In the genomic region with DNA sequence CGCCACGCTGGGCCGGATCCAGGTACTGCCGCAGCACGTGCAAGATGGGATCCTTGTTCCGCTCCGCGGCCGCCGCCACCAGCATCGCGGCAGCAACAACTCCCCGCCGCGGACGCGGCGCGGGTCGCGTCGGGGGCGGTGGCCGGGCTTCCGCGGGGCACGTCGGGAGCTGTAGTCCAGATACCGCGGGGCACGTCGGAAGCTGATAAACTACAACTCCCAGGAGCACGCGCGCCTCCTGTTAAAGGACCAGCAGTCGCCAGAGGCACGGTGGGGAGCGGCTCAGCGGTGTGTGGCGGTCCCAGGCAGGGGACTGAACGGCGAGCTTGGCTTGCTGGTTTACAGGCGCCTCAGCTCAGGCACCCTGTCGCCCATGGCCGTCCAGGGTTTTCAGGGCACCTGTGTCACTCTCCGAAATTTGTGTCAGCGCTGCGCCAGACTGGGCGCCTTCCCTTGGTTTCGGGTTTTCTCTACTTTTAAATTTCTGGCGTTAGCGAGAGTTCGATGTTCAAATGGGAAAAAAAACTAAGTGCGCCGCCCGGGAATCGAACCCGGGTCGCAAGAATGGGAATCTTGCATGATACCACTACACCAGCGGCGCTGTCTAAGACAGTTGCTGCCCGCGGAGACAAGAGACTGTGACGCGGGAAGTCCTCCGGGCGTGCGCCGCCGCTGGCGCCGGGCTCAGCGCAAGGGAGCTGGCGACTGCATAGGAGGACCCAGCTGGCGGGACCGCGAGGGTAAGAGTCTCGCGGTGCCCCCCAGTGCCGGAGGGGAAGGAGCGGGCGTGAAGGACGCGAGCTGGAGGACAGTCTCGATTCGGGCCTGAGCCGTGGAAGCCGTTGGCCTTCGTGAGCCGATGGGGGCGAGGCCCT, we compare ENCODE assay signal across 8 cellular contexts. TPM values are rescaled to one million over a fixed set of nuclear protein-coding genes. Genes with fewer than 3 reads are reported as not detected.
DNase-seq lines count a peak whose midpoint lies in the region; ATAC-seq and TF ChIP-seq lines count a peak whose summit lies in the region.

A gene (minus strand): TSS at position 100 of the 875 bp plus-strand sequence. CDS start 15 bp downstream, at position 85.

- peak; percentile 84 for DNase-seq in DMS153 treated with DMSO at 0.1 percent for 48 hours (lab: John Stamatoyannopoulos, UW; ENCODE audit: unreplicated experiment)
- DNase-seq in OCI-M2 (lab: John Stamatoyannopoulos, UW; ENCODE audit: unreplicated experiment): peak; percentile 67
- peak; percentile 90 for DNase-seq in activated T-cell treated with anti-CD3 and anti-CD28 coated beads for 4 hours
- peak; percentile 68 for DNase-seq in epithelial cell of prostate (ENCODE audit: low read depth, low spot score)
- DNase-seq in mucosa of gallbladder (ENCODE audit: low spot score): peak; percentile 96
- DNase-seq in stimulated activated CD8-positive, alpha-beta memory T cell treated with anti-CD3 and anti-CD28 coated beads, Interleukin-4, amount 100 ng/mL, for 24 hours (ENCODE audit: low read depth): peak; percentile 87

- TF ChIP-seq RAD21 in Ishikawa (IDR thresholded peaks at IDR 0.05; ENCODE audit: low read depth): 0 out of 2 replicates have a peak, but pooled peaks have one; percentile 10

- no peak for TF ChIP-seq EP300 in Ishikawa (IDR thresholded peaks at IDR 0.05; ENCODE audit: borderline replicate concordance)

- ATAC-seq in GM21576 (IDR thresholded peaks at IDR 0.05; ENCODE audit: unreplicated experiment): peak; percentile 63

- peak within 1 kb of the TSS; percentile 78 for H3K27ac ChIP-seq in epithelial cell of prostate

TF ChIP-seq in Ishikawa, 13 proteins besides CTCF, POLR2A, EP300 and RAD21:
- no peak for TF ChIP-seq NFIC (IDR thresholded peaks at IDR 0.05)
- peak; percentile 39; the same call in 1 of the 2 replicates for TF ChIP-seq CREB1 (IDR thresholded peaks at IDR 0.05; ENCODE audit: low read depth)
- TF ChIP-seq YY1 (IDR thresholded peaks at IDR 0.05; ENCODE audit: low read depth): peak; percentile 57; the same call in 1 of the 2 replicates
- TF ChIP-seq FOXM1 (IDR thresholded peaks at IDR 0.05; ENCODE audit: borderline replicate concordance, low read depth): no peak
- 0 out of 2 replicates have a peak, but pooled peaks have one; percentile 10 for TF ChIP-seq ZBTB7A (IDR thresholded peaks at IDR 0.05; ENCODE audit: low read depth)
- TF ChIP-seq CEBPB (IDR thresholded peaks at IDR 0.05): 0 out of 2 replicates have a peak, but pooled peaks have one; percentile 10
- TF ChIP-seq, protein P1, sequence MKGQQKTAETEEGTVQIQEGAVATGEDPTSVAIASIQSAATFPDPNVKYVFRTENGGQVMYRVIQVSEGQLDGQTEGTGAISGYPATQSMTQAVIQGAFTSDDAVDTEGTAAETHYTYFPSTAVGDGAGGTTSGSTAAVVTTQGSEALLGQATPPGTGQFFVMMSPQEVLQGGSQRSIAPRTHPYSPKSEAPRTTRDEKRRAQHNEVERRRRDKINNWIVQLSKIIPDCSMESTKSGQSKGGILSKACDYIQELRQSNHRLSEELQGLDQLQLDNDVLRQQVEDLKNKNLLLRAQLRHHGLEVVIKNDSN (IDR thresholded peaks at IDR 0.05): peak; percentile 55
- peak; percentile 13; the same call in 1 of the 2 replicates for TF ChIP-seq TAF1 (IDR thresholded peaks at IDR 0.05; ENCODE audit: low read depth)
- TF ChIP-seq TCF12 (IDR thresholded peaks at IDR 0.05; ENCODE audit: low read depth): no peak; the same call in none of the 2 replicates
- TF ChIP-seq, protein P2, sequence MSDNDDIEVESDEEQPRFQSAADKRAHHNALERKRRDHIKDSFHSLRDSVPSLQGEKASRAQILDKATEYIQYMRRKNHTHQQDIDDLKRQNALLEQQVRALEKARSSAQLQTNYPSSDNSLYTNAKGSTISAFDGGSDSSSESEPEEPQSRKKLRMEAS (IDR thresholded peaks at IDR 0.05): peak; percentile 95
- peak; percentile 36; the same call in 1 of the 2 replicates for TF ChIP-seq EGR1 (IDR thresholded peaks at IDR 0.05)
- TF ChIP-seq TEAD4 (IDR thresholded peaks at IDR 0.05): peak; percentile 94
- TF ChIP-seq, protein P3, sequence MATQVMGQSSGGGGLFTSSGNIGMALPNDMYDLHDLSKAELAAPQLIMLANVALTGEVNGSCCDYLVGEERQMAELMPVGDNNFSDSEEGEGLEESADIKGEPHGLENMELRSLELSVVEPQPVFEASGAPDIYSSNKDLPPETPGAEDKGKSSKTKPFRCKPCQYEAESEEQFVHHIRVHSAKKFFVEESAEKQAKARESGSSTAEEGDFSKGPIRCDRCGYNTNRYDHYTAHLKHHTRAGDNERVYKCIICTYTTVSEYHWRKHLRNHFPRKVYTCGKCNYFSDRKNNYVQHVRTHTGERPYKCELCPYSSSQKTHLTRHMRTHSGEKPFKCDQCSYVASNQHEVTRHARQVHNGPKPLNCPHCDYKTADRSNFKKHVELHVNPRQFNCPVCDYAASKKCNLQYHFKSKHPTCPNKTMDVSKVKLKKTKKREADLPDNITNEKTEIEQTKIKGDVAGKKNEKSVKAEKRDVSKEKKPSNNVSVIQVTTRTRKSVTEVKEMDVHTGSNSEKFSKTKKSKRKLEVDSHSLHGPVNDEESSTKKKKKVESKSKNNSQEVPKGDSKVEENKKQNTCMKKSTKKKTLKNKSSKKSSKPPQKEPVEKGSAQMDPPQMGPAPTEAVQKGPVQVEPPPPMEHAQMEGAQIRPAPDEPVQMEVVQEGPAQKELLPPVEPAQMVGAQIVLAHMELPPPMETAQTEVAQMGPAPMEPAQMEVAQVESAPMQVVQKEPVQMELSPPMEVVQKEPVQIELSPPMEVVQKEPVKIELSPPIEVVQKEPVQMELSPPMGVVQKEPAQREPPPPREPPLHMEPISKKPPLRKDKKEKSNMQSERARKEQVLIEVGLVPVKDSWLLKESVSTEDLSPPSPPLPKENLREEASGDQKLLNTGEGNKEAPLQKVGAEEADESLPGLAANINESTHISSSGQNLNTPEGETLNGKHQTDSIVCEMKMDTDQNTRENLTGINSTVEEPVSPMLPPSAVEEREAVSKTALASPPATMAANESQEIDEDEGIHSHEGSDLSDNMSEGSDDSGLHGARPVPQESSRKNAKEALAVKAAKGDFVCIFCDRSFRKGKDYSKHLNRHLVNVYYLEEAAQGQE (IDR thresholded peaks at IDR 0.05; ENCODE audit: low read depth): no peak
TF ChIP-seq in Ishikawa: peak in this region for 9.

RNA-seq across cellular contexts. Expression of the gene that starts here (rescaled TPM):
- 69.3 TPM for total RNA-seq in mucosa of gallbladder

Comparison
In these comparisons a context has a peak if more than half of its experiments do, and no peak if none do; other contexts are left out.
1. Peak in every context shown above with its lines: DNase-seq, ATAC-seq and H3K27ac ChIP-seq.